In genomic region chr16:378113-378820, GRCh38 we compare ENCODE assay signal across 1 cellular context.
TF ChIP-seq lines count a peak whose summit lies in the region.

No MANE protein-coding gene starts in this region.

TF ChIP-seq in HepG2, 621 proteins besides CTCF, POLR2A, EP300 and RAD21:
- peak; percentile 78 for TF ChIP-seq HNRNPL (IDR thresholded peaks at IDR 0.05; ENCODE audit: low read depth, low read length)
